In the genomic region with DNA sequence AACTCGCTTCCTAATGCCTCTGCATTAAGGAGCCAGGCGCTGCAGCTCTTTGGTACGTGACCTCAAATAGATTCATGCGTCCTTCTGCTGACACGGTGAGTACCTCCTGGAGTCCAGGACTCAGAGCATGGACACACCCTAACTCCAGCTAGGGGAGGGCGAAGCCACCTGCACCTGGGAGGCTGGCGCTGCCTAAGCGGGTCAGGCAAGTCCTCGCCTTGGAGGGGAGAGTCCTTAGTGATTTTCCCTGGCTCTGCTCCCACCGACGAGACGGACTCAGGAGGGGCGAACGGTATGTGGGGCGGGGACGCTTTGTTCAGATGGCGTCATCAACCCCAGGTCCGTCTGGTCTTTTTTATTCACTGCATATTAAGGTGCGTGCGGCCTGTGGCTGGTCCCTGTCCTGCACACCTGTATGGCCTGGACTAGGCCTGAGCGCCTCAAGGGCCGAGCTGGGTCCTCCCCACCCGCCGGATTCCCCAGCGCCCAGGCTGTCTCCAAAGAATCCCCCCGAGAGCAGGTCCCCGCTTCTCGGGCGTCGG, we compare ENCODE assay signal across 1 cellular context.
TF ChIP-seq lines count a peak whose summit lies in the region.

No MANE protein-coding gene starts in this region.

TF ChIP-seq in K562, 482 proteins besides CTCF, POLR2A, EP300 and RAD21:
- TF ChIP-seq, protein P1, sequence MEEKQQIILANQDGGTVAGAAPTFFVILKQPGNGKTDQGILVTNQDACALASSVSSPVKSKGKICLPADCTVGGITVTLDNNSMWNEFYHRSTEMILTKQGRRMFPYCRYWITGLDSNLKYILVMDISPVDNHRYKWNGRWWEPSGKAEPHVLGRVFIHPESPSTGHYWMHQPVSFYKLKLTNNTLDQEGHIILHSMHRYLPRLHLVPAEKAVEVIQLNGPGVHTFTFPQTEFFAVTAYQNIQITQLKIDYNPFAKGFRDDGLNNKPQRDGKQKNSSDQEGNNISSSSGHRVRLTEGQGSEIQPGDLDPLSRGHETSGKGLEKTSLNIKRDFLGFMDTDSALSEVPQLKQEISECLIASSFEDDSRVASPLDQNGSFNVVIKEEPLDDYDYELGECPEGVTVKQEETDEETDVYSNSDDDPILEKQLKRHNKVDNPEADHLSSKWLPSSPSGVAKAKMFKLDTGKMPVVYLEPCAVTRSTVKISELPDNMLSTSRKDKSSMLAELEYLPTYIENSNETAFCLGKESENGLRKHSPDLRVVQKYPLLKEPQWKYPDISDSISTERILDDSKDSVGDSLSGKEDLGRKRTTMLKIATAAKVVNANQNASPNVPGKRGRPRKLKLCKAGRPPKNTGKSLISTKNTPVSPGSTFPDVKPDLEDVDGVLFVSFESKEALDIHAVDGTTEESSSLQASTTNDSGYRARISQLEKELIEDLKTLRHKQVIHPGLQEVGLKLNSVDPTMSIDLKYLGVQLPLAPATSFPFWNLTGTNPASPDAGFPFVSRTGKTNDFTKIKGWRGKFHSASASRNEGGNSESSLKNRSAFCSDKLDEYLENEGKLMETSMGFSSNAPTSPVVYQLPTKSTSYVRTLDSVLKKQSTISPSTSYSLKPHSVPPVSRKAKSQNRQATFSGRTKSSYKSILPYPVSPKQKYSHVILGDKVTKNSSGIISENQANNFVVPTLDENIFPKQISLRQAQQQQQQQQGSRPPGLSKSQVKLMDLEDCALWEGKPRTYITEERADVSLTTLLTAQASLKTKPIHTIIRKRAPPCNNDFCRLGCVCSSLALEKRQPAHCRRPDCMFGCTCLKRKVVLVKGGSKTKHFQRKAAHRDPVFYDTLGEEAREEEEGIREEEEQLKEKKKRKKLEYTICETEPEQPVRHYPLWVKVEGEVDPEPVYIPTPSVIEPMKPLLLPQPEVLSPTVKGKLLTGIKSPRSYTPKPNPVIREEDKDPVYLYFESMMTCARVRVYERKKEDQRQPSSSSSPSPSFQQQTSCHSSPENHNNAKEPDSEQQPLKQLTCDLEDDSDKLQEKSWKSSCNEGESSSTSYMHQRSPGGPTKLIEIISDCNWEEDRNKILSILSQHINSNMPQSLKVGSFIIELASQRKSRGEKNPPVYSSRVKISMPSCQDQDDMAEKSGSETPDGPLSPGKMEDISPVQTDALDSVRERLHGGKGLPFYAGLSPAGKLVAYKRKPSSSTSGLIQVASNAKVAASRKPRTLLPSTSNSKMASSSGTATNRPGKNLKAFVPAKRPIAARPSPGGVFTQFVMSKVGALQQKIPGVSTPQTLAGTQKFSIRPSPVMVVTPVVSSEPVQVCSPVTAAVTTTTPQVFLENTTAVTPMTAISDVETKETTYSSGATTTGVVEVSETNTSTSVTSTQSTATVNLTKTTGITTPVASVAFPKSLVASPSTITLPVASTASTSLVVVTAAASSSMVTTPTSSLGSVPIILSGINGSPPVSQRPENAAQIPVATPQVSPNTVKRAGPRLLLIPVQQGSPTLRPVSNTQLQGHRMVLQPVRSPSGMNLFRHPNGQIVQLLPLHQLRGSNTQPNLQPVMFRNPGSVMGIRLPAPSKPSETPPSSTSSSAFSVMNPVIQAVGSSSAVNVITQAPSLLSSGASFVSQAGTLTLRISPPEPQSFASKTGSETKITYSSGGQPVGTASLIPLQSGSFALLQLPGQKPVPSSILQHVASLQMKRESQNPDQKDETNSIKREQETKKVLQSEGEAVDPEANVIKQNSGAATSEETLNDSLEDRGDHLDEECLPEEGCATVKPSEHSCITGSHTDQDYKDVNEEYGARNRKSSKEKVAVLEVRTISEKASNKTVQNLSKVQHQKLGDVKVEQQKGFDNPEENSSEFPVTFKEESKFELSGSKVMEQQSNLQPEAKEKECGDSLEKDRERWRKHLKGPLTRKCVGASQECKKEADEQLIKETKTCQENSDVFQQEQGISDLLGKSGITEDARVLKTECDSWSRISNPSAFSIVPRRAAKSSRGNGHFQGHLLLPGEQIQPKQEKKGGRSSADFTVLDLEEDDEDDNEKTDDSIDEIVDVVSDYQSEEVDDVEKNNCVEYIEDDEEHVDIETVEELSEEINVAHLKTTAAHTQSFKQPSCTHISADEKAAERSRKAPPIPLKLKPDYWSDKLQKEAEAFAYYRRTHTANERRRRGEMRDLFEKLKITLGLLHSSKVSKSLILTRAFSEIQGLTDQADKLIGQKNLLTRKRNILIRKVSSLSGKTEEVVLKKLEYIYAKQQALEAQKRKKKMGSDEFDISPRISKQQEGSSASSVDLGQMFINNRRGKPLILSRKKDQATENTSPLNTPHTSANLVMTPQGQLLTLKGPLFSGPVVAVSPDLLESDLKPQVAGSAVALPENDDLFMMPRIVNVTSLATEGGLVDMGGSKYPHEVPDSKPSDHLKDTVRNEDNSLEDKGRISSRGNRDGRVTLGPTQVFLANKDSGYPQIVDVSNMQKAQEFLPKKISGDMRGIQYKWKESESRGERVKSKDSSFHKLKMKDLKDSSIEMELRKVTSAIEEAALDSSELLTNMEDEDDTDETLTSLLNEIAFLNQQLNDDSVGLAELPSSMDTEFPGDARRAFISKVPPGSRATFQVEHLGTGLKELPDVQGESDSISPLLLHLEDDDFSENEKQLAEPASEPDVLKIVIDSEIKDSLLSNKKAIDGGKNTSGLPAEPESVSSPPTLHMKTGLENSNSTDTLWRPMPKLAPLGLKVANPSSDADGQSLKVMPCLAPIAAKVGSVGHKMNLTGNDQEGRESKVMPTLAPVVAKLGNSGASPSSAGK (IDR thresholded peaks at IDR 0.05) = peak; percentile 28; the same call in 1 of the 2 replicates
- TF ChIP-seq, protein P2, sequence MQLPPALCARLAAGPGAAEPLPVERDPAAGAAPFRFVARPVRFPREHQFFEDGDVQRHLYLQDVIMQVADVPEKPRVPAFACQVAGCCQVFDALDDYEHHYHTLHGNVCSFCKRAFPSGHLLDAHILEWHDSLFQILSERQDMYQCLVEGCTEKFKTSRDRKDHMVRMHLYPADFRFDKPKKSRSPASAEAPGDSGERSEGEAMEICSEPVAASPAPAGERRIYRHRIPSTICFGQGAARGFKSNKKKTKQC (CRISPR knock-in tag; IDR thresholded peaks at IDR 0.05) = 0 out of 2 replicates have a peak, but pooled peaks have one; percentile 12
- TF ChIP-seq ZNF584 (CRISPR knock-in tag; IDR thresholded peaks at IDR 0.05; ENCODE audit: low read depth) = no peak
- TF ChIP-seq ZNF347 (CRISPR knock-in tag; IDR thresholded peaks at IDR 0.05; ENCODE audit: low read depth) = no peak
